9 cellular contexts compared by ENCODE assay signal in the genomic region with DNA sequence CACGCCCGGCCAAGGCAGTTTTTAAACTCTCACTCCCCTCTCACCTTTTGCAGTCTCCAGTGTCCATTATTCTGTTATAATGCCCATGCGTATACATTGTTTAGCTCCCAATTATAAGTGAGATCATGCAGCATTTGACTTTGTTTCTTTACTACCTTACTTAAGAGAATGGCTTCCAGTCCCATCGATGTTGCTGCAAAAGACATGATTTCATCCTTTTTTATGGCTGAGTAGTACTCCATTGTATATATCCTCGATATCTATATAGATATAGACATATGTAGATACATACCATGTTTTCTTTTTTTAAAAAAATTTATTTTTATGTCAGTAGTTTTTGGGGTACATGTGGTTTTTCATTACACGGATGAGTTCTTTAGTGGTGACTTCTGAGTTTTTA. TPM values are rescaled to one million over a fixed set of nuclear protein-coding genes. Genes with fewer than 3 reads are reported as not detected.
"Had no signal": no experiment of that assay in that cellular context is flagged by ENCODE, and none has a peak within 500 bp of the region (broad histone marks: within the 10 kb centered on the region; RNA-seq: fewer than 3 reads in every experiment).

No MANE protein-coding gene starts in this region.

- FAIRE-seq: G401.6, GM12878, GM12891, GM12892, GM18507, GM19239 had no signal

- H3K4me3 ChIP-seq: GM12878 had no signal

- DNase-seq: GDM1, GF-D8 had no signal

- ATAC-seq: GM12878 had no signal

RNA-seq across cellular contexts. Expression of a gene that starts 8.4 kb away (rescaled TPM):
- total RNA-seq: G401, GM12878 had no signal

RNA-seq across cellular contexts. Expression of a gene that starts 32.2 kb away (rescaled TPM):
- total RNA-seq: G401, GM12878 had no signal
- polyA plus RNA-seq: GM12878 had no signal
